9 cellular contexts compared by ENCODE assay signal in genomic region chr15:37891754-37892368, GRCh38. TPM values are rescaled to one million over a fixed set of nuclear protein-coding genes. Genes with fewer than 3 reads are reported as not detected.
A peak's percentile ranks its signal among the peaks of the same experiment; 100 is the strongest.
DNase-seq lines count a peak whose midpoint lies in the region; ATAC-seq, FAIRE-seq and TF ChIP-seq lines count a peak whose summit lies in the region.
"Had no signal": no experiment of that assay in that cellular context is flagged by ENCODE, and none has a peak within 500 bp of the region (broad histone marks: within the 10 kb centered on the region; RNA-seq: fewer than 3 reads in every experiment).

No MANE protein-coding gene starts in this region.

- no peaks in the 10 kb centered on the region; the same call in 1 of the 2 replicates for H3K9me2 ChIP-seq in GM23338 (ENCODE audit: insufficient read depth)

- DNase-seq in D721Med (ENCODE audit: insufficient read length, low spot score) (no peak), GM23338 (ENCODE audit: low spot score) (peak; percentile 83), NCI-H526 (lab: John Stamatoyannopoulos, UW) (peak; percentile 2 to 58), T47D (ENCODE audit: low read depth in 1 of 2, low spot score in 1 of 2) (peak; percentile 16 to 53), left kidney (ENCODE audit: low read depth, low spot score) (peak; percentile 70), aorta (no peak), NCI-H128 (lab: John Stamatoyannopoulos, UW; ENCODE audit: unreplicated experiment) (no peak)

- H3K4me3 ChIP-seq in GM23338 (no peak overlapping the region), aorta (ENCODE audit: low read length in 2 of 2) (no peak overlapping the region)

- WGBS in aorta, 2 donors, result 29% methylated on average over 5 of the region's 5 CpGs

- H3K4me1 Mint-ChIP-seq in GM23338, result no peaks in the 10 kb centered on the region

- H3K36me3 ChIP-seq in GM23338 (ENCODE audit: insufficient read depth) (no peaks in the 10 kb centered on the region), aorta (ENCODE audit: control insufficient read depth in 1 of 2, insufficient read depth in 2 of 2, low read length in 1 of 2) (no peaks in the 10 kb centered on the region)

- no peaks in the 10 kb centered on the region for H3K36me3 Mint-ChIP-seq in GM23338 (ENCODE audit: low read depth)

- ATAC-seq in GM23338, result peak; percentile 86
- ATAC-seq in aorta (ENCODE audit: low FRiP score), result peak; percentile 46
- ATAC-seq in GM21360 (IDR thresholded peaks at IDR 0.05; ENCODE audit: unreplicated experiment), result no peak

- intact Hi-C loops in aorta (cut with DNase I), result no loop called here

- TF ChIP-seq CTCF in D721Med (IDR thresholded peaks at IDR 0.05; ENCODE audit: insufficient read depth, missing control alignments), result peak; percentile 64
- TF ChIP-seq CTCF in GM23338 (conservative IDR thresholded peaks at IDR 0.05; ENCODE audit: low read depth in 2 of 2), result peak; percentile 79 to 82

- no peaks in the 10 kb centered on the region for H3F3A ChIP-seq in GM23338 (replicated peaks; ENCODE audit: low read depth)

- no peak overlapping the region for H3K4me2 ChIP-seq in GM23338

- H3K9me3 Mint-ChIP-seq in GM23338, result no peaks in the 10 kb centered on the region

- H3K27me3 ChIP-seq in GM23338 (ENCODE audit: insufficient read depth), result no peaks in the 10 kb centered on the region
- H3K27me3 ChIP-seq in aorta (ENCODE audit: control insufficient read depth in 1 of 2, insufficient read depth in 2 of 2, low read length in 1 of 2), result no peaks in the 10 kb centered on the region

- H3K27ac ChIP-seq in GM23338 (ENCODE audit: low read depth), result no peak overlapping the region
- H3K27ac ChIP-seq in aorta (ENCODE audit: low read depth in 1 of 2, low read length in 2 of 2), result no peak overlapping the region

- H3K9me3 ChIP-seq in aorta (ENCODE audit: control insufficient read depth, low read length), result no peaks in the 10 kb centered on the region

- H2AFZ ChIP-seq in GM23338, result peak overlapping the region; percentile 53; the same call in 1 of the 2 replicates

- in situ Hi-C loops in T47D (cut with HindIII; ENCODE audit: low pct_unique_long_range_greater_than_20kb, low sequenced_read_pairs), result no loop called here

- H3K79me2 ChIP-seq in GM23338 (replicated peaks; ENCODE audit: insufficient read depth), result no peaks in the 10 kb centered on the region

- peak overlapping the region; percentile 85 for H3K27ac Mint-ChIP-seq in GM23338

- H3K4me3 Mint-ChIP-seq in GM23338, result no peak overlapping the region

- no peak for FAIRE-seq in D721Med (lab: Jason Lieb, UNC)

- H3K27me3 Mint-ChIP-seq in GM23338 (ENCODE audit: insufficient read depth, low read depth, poor library complexity), result no peaks in the 10 kb centered on the region

- no peaks in the 10 kb centered on the region for H4K20me1 ChIP-seq in GM23338 (replicated peaks; ENCODE audit: insufficient read depth)

- H3K4me1 ChIP-seq in GM23338 (ENCODE audit: insufficient read depth) (no peaks in the 10 kb centered on the region), aorta (ENCODE audit: control insufficient read depth in 1 of 2, insufficient read depth in 2 of 2, low read length in 2 of 2) (no peaks in the 10 kb centered on the region)

TF ChIP-seq in GM23338, 12 proteins besides CTCF, POLR2A, EP300 and RAD21 (continues in another document):
- TF ChIP-seq ZNF331 (CRISPR knock-in tag; IDR thresholded peaks at IDR 0.05; ENCODE audit: low read depth) (no peak), POLR2AphosphoS5 (IDR thresholded peaks at IDR 0.05; ENCODE audit: low read depth) (no peak), CREB1 (CRISPR knock-in tag; IDR thresholded peaks at IDR 0.05; ENCODE audit: low read depth) (no peak), REST (IDR thresholded peaks at IDR 0.05; ENCODE audit: unreplicated experiment) (no peak), EZH2 (IDR thresholded peaks at IDR 0.05; ENCODE audit: low read depth, unreplicated experiment) (no peak), JUNB (IDR thresholded peaks at IDR 0.05; ENCODE audit: unreplicated experiment) (no peak), EZH2phosphoT487 (IDR thresholded peaks at IDR 0.05; ENCODE audit: unreplicated experiment) (no peak), NANOG (IDR thresholded peaks at IDR 0.05; ENCODE audit: borderline replicate concordance) (no peak), ZNF114 (CRISPR knock-in tag; IDR thresholded peaks at IDR 0.05) (no peak), ETS1 (IDR thresholded peaks at IDR 0.05) (no peak), STAT1 (IDR thresholded peaks at IDR 0.05; ENCODE audit: unreplicated experiment) (no peak)

RNA-seq across cellular contexts. Expression of gene TMCO5A, which starts 42.6 kb away (rescaled TPM):
- not detected in 2 replicates for total RNA-seq in GM23338 (2014; rRNA removed; shearing (Covaris generic))
- polyA plus RNA-seq in GM23338 (2016; fragmentation: Nextera tagmentation; extraction: Ambion mirVana), result not detected in 2 replicates
- not detected for total RNA-seq in aorta
- not detected for polyA plus RNA-seq in aorta
- total RNA-seq: T-helper 1 cell treated with Interleukin-12 subunit alpha and Interleukin-12 subunit beta and Interleukin-4 antibody, amounts not matched to agents 30 ng/mL and 1 ng/mL, for 36 hours had no signal

Comparison
In these comparisons a context has a peak if more than half of its experiments do, and no peak if none do; other contexts are left out.
1. DNase-seq: peak in GM23338 (single experiment), NCI-H526 (2 of 2), T47D (2 of 2) and left kidney (single experiment); none in D721Med (single experiment), aorta (0 of 2) and NCI-H128 (single experiment).